Comparison of ENCODE assay signal across 9 cellular contexts in the genomic region with DNA sequence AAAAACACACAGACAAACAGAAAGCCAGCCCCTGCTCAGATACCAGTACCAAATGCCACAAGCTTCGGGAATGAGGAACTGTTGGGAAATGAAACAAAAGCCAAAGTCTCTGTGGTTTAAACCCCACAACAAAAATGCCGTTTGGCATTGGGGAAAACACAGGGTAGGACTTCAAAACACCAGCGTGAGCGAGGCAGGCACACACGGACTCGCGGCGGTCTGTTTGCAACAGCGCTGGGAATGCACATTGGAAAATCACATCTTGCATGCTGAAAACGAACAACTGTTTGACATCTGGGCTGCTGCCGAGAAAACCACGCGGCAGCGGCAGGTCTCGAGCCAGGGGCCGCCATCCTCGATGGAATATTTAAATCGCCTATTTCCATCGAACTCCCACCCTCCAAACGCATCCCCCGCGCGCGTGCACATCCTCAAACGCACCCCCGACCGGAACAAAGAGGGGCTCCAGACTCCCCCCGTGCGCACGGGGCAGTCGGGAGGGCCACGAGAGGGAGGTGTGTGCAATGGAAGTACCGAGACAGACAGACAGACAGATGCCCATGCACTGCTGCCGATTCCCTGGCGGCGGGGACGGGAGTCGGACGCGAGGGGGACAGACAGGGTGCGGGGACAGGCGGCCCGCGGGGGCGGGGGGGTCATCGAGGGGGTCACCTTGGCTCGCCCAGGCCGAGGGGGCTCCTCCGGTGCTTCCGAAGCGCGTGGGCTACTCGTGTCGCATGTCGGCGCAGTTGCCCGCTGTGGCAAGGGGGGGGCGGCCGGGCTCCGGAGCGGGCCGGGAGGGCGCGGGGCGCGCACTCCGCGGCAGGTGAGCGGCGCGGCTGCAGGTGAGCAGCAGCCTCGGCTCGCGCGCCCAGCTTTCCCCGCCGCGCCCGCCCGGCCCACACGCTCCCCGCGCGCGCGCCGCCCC. TPM values are rescaled to one million over a fixed set of nuclear protein-coding genes. Genes with fewer than 3 reads are reported as not detected.
DNase-seq lines count a peak whose midpoint lies in the region; ATAC-seq and TF ChIP-seq lines count a peak whose summit lies in the region.
"Had no signal": no experiment of that assay in that cellular context is flagged by ENCODE, and none has a peak within 500 bp of the region (broad histone marks: within the 10 kb centered on the region; RNA-seq: fewer than 3 reads in every experiment).

A gene with protein sequence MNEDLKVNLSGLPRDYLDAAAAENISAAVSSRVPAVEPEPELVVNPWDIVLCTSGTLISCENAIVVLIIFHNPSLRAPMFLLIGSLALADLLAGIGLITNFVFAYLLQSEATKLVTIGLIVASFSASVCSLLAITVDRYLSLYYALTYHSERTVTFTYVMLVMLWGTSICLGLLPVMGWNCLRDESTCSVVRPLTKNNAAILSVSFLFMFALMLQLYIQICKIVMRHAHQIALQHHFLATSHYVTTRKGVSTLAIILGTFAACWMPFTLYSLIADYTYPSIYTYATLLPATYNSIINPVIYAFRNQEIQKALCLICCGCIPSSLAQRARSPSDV (minus strand): TSS at position 880 of the 928 bp plus-strand sequence. CDS start 959 bp downstream, outside the sequence.

- peak within 1 kb of the TSS; percentile 78 for H3K4me2 ChIP-seq in SK-N-SH

- H3F3A ChIP-seq in SK-N-SH (replicated peaks; ENCODE audit: insufficient read depth), result no peaks in the 10 kb centered on the region

- TF ChIP-seq EP300 in SK-N-SH (IDR thresholded peaks at IDR 0.05; ENCODE audit: borderline replicate concordance in 1 of 2, low read depth in 1 of 2, low read length in 1 of 2) (no peak), gastroesophageal sphincter (IDR thresholded peaks at IDR 0.05) (no peak)

- WGBS in SK-N-SH (ENCODE audit: low lambda C conversion rate), result 1% methylated on average over 5 of the region's 87 CpGs
- 0 to 1% methylated on average over 9 to 11 of the region's 87 CpGs for WGBS in gastroesophageal sphincter (ENCODE audit: low coverage in 1 of 2), 2 donors

- H3K9me3 ChIP-seq in SK-N-SH (no peaks in the 10 kb centered on the region), gastroesophageal sphincter (no peaks in the 10 kb centered on the region), gastrocnemius medialis (no peaks in the 10 kb centered on the region)

- peak within 1 kb of the TSS; percentile 78; the same call in 1 of the 2 replicates for H2AFZ ChIP-seq in SK-N-SH (ENCODE audit: low read depth)

- no peak within 1 kb of the TSS for H3K27ac ChIP-seq in SK-N-SH (ENCODE audit: low read depth in 2 of 2, low read length in 1 of 2)
- H3K27ac ChIP-seq in gastroesophageal sphincter, result no peak within 1 kb of the TSS
- no peak within 1 kb of the TSS for H3K27ac ChIP-seq in gastrocnemius medialis
- no peak within 1 kb of the TSS for H3K27ac ChIP-seq in RWPE1

- peak; percentile 19 for ATAC-seq in gastroesophageal sphincter
- no peak for ATAC-seq in gastrocnemius medialis
- no peak for ATAC-seq in HG03196 (IDR thresholded peaks at IDR 0.05; ENCODE audit: unreplicated experiment)

- CTCF ChIA-PET in SK-N-SH (lab: Yijun Ruan, JAX), result interaction anchor here (1.1 to 1.8 kb wide), 5 partner anchors 40 to 170 kb away, joined by 3 to 8 read pairs (median 4); no protein-coding TSS in a partner anchor
- CTCF ChIA-PET in RWPE1 (lab: Yijun Ruan, JAX), result interaction anchor here (0.6 to 0.7 kb wide), 3 partner anchors 170 to 538 kb away, joined by 3 read pairs; a partner anchor contains a TSS

- no peaks in the 10 kb centered on the region for H3K9me2 ChIP-seq in SK-N-SH

- no peak for TF ChIP-seq RAD21 in SK-N-SH (IDR thresholded peaks at IDR 0.05; ENCODE audit: low read length)

- H4K20me1 ChIP-seq in SK-N-SH (ENCODE audit: insufficient read depth), result no peaks in the 10 kb centered on the region

- H3K4me1 ChIP-seq in SK-N-SH (ENCODE audit: control insufficient read depth in 1 of 2, insufficient read depth in 2 of 2, low read depth in 1 of 2, low read length in 1 of 2) (peaks cover 0 to 13% of the 10 kb centered on the region in 2 experiments; a peak in 1 of 4 replicates), gastroesophageal sphincter (peaks cover 0 to 18% (median 10%) of the 10 kb centered on the region in 3 donors), gastrocnemius medialis (peaks cover 0 to 9% of the 10 kb centered on the region in 2 donors)

- POLR2A ChIA-PET in SK-N-SH (lab: Yijun Ruan, JAX), result no interaction called here
- POLR2A ChIA-PET in RWPE1 (lab: Yijun Ruan, JAX; ENCODE audit: low non-redundant PET), result no interaction called here

- TF ChIP-seq CTCF in SK-N-SH (IDR thresholded peaks at IDR 0.05) (no peak), gastroesophageal sphincter (IDR thresholded peaks at IDR 0.05) (no peak), gastrocnemius medialis (IDR thresholded peaks at IDR 0.05 in 4 of 5, conservative IDR thresholded peaks at IDR 0.05 in 1 of 5) (no peak), RWPE1 (conservative IDR thresholded peaks at IDR 0.05; ENCODE audit: low read depth) (no peak)

- H3K27me3 ChIP-seq in H7 (ENCODE audit: control insufficient read depth, insufficient read depth, low read length) (peaks cover 49% of the 10 kb centered on the region), SK-N-SH (ENCODE audit: insufficient read depth) (peaks cover 31% of the 10 kb centered on the region), gastroesophageal sphincter (peaks cover 89% of the 10 kb centered on the region), gastrocnemius medialis (peaks cover 34 to 44% (median 36%) of the 10 kb centered on the region in 3 donors)

- H3K4me3 ChIP-seq in H7 (ENCODE audit: insufficient read depth, low read depth, low read length) (peak within 1 kb of the TSS; percentile 35), SK-N-SH (ENCODE audit: low read depth in 2 of 2, low read length in 1 of 2) (peak within 1 kb of the TSS; percentile 41 to 59), gastroesophageal sphincter (peak within 1 kb of the TSS in 1 of 2 donors; percentile 46), gastrocnemius medialis (peak within 1 kb of the TSS; percentile 39 to 48 (median 45))

- H3K36me3 ChIP-seq in H7 (replicated peaks; ENCODE audit: control insufficient read depth, insufficient read depth, low read length) (no peaks in the 10 kb centered on the region), SK-N-SH (replicated peaks in 1 of 2; ENCODE audit: control insufficient read depth in 1 of 2, insufficient read depth in 2 of 2, low read length in 1 of 2) (no peaks in the 10 kb centered on the region), gastroesophageal sphincter (no peaks in the 10 kb centered on the region), gastrocnemius medialis (no peaks in the 10 kb centered on the region)

- no peak within 1 kb of the TSS for H3K9ac ChIP-seq in SK-N-SH

- intact Hi-C loops in gastrocnemius medialis (cut with DNase I; ENCODE audit: low total_unique reads), result no loop called here

- no peak for TF ChIP-seq POLR2A in gastroesophageal sphincter (IDR thresholded peaks at IDR 0.05)
- TF ChIP-seq POLR2A in gastrocnemius medialis (IDR thresholded peaks at IDR 0.05), result no peak

- DNase-seq in H7 (peak; percentile 74), SK-N-SH (peak; percentile 66), gastrocnemius medialis (no peak), NCI-H2029 treated with DMSO at 0.1 percent for 48 hours (lab: John Stamatoyannopoulos, UW) (no peak), amniotic stem cell (lab: John Stamatoyannopoulos, UW) (no peak), RWPE1 (ENCODE audit: low spot score) (no peak)
- DNase-seq: T-helper 1 cell had no signal

- in situ Hi-C loops in gastrocnemius medialis (cut with MboI; ENCODE audit: low sequenced_read_pairs in 4 of 4), result no loop called here

- no peaks in the 10 kb centered on the region for H3K79me2 ChIP-seq in SK-N-SH (ENCODE audit: insufficient read depth)

TF ChIP-seq in SK-N-SH, 30 proteins besides CTCF, POLR2A, EP300 and RAD21:
- TF ChIP-seq FOXJ3 (CRISPR knock-in tag; IDR thresholded peaks at IDR 0.05), result no peak
- TF ChIP-seq RCOR1 (IDR thresholded peaks at IDR 0.05; ENCODE audit: low read length), result no peak
- no peak for TF ChIP-seq RFX5 (IDR thresholded peaks at IDR 0.05; ENCODE audit: low read length)
- TF ChIP-seq CHD2 (IDR thresholded peaks at IDR 0.05; ENCODE audit: low read length, partially characterized antibody), result no peak
- no peak for TF ChIP-seq RXRA (IDR thresholded peaks at IDR 0.05; ENCODE audit: borderline replicate concordance, low read depth)
- no peak for TF ChIP-seq NFIC (IDR thresholded peaks at IDR 0.05; ENCODE audit: borderline replicate concordance)
- no peak for TF ChIP-seq TCF12 (IDR thresholded peaks at IDR 0.05)
- TF ChIP-seq, protein P1, sequence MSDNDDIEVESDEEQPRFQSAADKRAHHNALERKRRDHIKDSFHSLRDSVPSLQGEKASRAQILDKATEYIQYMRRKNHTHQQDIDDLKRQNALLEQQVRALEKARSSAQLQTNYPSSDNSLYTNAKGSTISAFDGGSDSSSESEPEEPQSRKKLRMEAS (IDR thresholded peaks at IDR 0.05; ENCODE audit: low read depth), result no peak
- TF ChIP-seq MXI1 (IDR thresholded peaks at IDR 0.05; ENCODE audit: low read depth, low read length), result peak; percentile 80; the same call in 1 of the 2 replicates

RNA-seq across cellular contexts. Expression of the gene that starts here (rescaled TPM):
- not detected in 2 replicates for total RNA-seq in H7 (2014; rRNA removed; shearing (Covaris generic))
- not detected in 2 replicates for polyA plus RNA-seq in SK-N-SH (2012; rRNA removed)
- not detected in 2 replicates for polyA plus RNA-seq in SK-N-SH (2012; cell fraction: cytosol; rRNA removed)
- not detected in 2 replicates for polyA plus RNA-seq in SK-N-SH (2012; cell fraction: nucleus; rRNA removed)
- total RNA-seq in gastroesophageal sphincter, result under 1 TPM in 1 of 4 donors, not detected in 3; 0.50 TPM
- not detected for total RNA-seq in gastrocnemius medialis

Comparison
In these comparisons a context has a peak if more than half of its experiments do, and no peak if none do; other contexts are left out.
1. Peak in DNase-seq and H3K4me3 ChIP-seq in H7; RNA of the gene not detected or under 1 TPM.
2. Peak in DNase-seq, H3K4me3 ChIP-seq and H3K4me2 ChIP-seq in SK-N-SH; RNA of the gene not detected or under 1 TPM.
3. Peak in ATAC-seq in gastroesophageal sphincter; RNA of the gene not detected or under 1 TPM.